ENCODE assay signal across 1 cellular context in the genomic region with DNA sequence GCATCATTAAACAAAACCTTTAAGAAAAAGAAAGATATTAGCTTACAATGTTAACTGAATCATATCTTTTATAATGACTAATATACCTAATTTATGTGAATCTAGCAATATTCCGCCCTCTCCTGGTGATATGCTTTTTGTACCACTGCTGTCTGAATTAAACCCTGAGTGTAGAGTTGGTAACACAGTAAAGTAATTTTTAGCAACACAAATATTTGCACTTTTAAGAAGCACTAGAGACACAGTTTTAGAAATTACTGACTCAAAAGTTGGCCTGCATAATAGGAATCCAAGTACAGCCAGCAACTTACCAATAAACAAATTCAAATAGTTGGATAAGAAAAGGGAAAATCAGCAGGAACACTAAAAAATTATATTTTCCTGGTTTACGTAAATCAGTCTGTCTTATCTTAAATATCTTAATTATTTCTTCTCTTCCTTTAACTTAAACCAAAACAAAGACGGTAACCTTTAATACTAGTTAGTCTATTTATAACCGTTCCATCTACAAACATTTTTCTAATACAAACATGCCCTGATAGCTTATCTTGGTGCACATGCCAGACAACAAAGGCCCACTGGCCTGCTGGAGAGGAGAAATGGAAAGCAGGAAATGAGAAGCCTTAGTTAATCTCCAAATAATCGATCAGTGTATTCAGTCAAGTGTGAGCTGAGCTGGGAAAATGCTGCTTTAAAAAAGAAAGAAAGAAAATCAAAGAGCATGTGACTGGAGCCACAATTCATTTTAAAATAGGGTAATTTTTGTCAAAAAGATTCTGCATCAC.
TF ChIP-seq lines count a peak whose summit lies in the region.

No MANE protein-coding gene starts in this region.

TF ChIP-seq in WTC11, 78 proteins besides CTCF, POLR2A, EP300 and RAD21 (continued from another document):
- TF ChIP-seq, protein P1, sequence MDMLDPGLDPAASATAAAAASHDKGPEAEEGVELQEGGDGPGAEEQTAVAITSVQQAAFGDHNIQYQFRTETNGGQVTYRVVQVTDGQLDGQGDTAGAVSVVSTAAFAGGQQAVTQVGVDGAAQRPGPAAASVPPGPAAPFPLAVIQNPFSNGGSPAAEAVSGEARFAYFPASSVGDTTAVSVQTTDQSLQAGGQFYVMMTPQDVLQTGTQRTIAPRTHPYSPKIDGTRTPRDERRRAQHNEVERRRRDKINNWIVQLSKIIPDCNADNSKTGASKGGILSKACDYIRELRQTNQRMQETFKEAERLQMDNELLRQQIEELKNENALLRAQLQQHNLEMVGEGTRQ (CRISPR knock-in tag; IDR thresholded peaks at IDR 0.05): no peak
- TF ChIP-seq, protein P2, sequence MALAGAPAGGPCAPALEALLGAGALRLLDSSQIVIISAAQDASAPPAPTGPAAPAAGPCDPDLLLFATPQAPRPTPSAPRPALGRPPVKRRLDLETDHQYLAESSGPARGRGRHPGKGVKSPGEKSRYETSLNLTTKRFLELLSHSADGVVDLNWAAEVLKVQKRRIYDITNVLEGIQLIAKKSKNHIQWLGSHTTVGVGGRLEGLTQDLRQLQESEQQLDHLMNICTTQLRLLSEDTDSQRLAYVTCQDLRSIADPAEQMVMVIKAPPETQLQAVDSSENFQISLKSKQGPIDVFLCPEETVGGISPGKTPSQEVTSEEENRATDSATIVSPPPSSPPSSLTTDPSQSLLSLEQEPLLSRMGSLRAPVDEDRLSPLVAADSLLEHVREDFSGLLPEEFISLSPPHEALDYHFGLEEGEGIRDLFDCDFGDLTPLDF (CRISPR knock-in tag; IDR thresholded peaks at IDR 0.05): no peak
- no peak for TF ChIP-seq ZNF671 (CRISPR knock-in tag; IDR thresholded peaks at IDR 0.05)
- no peak for TF ChIP-seq TP53 (CRISPR knock-in tag; IDR thresholded peaks at IDR 0.05)
